ENCODE assay signal across 42 cellular contexts in genomic region chr1:159737238-159737637, GRCh38. TPM values are rescaled to one million over a fixed set of nuclear protein-coding genes. Genes with fewer than 3 reads are reported as not detected.
"Had no signal": no experiment of that assay in that cellular context is flagged by ENCODE, and none has a peak within 500 bp of the region (broad histone marks: within the 10 kb centered on the region; RNA-seq: fewer than 3 reads in every experiment).

No MANE protein-coding gene starts in this region.

- H3K4me1 ChIP-seq: ascending aorta, body of pancreas, breast epithelium had no signal

- H3K27me3 Mint-ChIP-seq: activated naive CD4-positive, alpha-beta T cell treated with anti-CD3 and anti-CD28 coated beads, Interleukin-2, amount 10 ng/mL, durations not matched to agents 7 days and 5 days had no signal

- H3K27me3 ChIP-seq: adrenal gland, ascending aorta, body of pancreas, brain microvascular endothelial cell, breast epithelium, cardiac muscle cell had no signal

- H3K27ac Mint-ChIP-seq: activated naive CD4-positive, alpha-beta T cell treated with anti-CD3 and anti-CD28 coated beads for 36 hours; activated naive CD4-positive, alpha-beta T cell treated with anti-CD3 and anti-CD28 coated beads, Interleukin-2, amount 10 ng/mL, durations not matched to agents 7 days and 5 days; activated naive CD4-positive, alpha-beta T cell treated with anti-CD3 and anti-CD28 coated beads, Interleukin-2, amount 50 U/mL, for 24 hours; activated naive CD4-positive, alpha-beta T cell treated with anti-CD3 and anti-CD28 coated beads, Interleukin-2, amount 50 U/mL, for 72 hours; activated naive CD8-positive, alpha-beta T cell; activated naive CD8-positive, alpha-beta T cell treated with anti-CD3 and anti-CD28 coated beads for 36 hours; activated naive CD8-positive, alpha-beta T cell treated with anti-CD3 and anti-CD28 coated beads, Interleukin-2, amount 10 ng/mL, durations not matched to agents 7 days and 5 days; activated naive CD8-positive, alpha-beta T cell treated with anti-CD3 and anti-CD28 coated beads, Interleukin-2, amount 50 U/mL, for 24 hours; activated T-cell treated with anti-CD3 and anti-CD28 coated beads, Interleukin-2, amount 50 U/mL, for 72 hours; activated T-helper 1 cell treated with anti-CD3 and anti-CD28 coated beads, Interleukin-12 subunit alpha, Interleukin-12 subunit beta, Interleukin-2, Interleukin-4 antibody, amounts not matched to agents 30 ng/mL and 10 ng/mL and 1 ng/mL, durations not matched to agents 14 hours and 24 hours and 36 hours; activated T-helper 17 cell treated with anti-CD3 and anti-CD28 coated beads, Interleukin-2, amount 50 U/mL, for 72 hours; activated T-helper 2 cell treated with anti-CD3 and anti-CD28 coated beads, Interferon-gamma antibody, Interleukin-2, Interleukin-4, amounts not matched to agents 10 μg/mL and 5 μg/mL and 100 μg/mL, durations not matched to agents 14 hours and 24 hours and 36 hours had no signal

- DNase-seq: activated effector memory CD4-positive, alpha-beta T cell treated with anti-CD3 and anti-CD28 coated beads, Interleukin-2, amount 50 U/mL, for 16 hours; activated effector memory CD4-positive, alpha-beta T cell treated with Interleukin-2 at 50 U/mL for 16 hours; activated gamma-delta T cell; activated gamma-delta T cell treated with Interleukin-2 at 50 U/mL for 16 hours; activated naive CD4-positive, alpha-beta T cell; activated naive CD4-positive, alpha-beta T cell treated with anti-CD3 and anti-CD28 coated beads for 36 hours; activated naive CD4-positive, alpha-beta T cell treated with anti-CD3 and anti-CD28 coated beads, Interleukin-2, amount 10 ng/mL, durations not matched to agents 7 days and 5 days; activated naive CD4-positive, alpha-beta T cell treated with anti-CD3 and anti-CD28 coated beads, Interleukin-2, amount 50 U/mL, for 16 hours; activated naive CD4-positive, alpha-beta T cell treated with Interleukin-2 at 50 U/mL for 16 hours; activated naive CD8-positive, alpha-beta T cell treated with anti-CD3 and anti-CD28 coated beads for 36 hours; activated naive CD8-positive, alpha-beta T cell treated with anti-CD3 and anti-CD28 coated beads, Interleukin-2, amount 10 ng/mL, durations not matched to agents 7 days and 5 days; activated naive CD8-positive, alpha-beta T cell treated with anti-CD3 and anti-CD28 coated beads, Interleukin-2, amount 50 U/mL, for 24 hours; activated T-cell treated with anti-CD3 and anti-CD28 coated beads, Interleukin-2, amount 50 U/mL, for 4 hours; activated T-cell treated with anti-CD3 and anti-CD28 coated beads, Interleukin-2, amount 50 U/mL, for 48 hours; activated T-cell treated with anti-CD3 and anti-CD28 coated beads, Interleukin-2, amount 50 U/mL, for 72 hours; adrenal gland; amniotic stem cell; amygdala; anterior cingulate cortex; aorta; body of pancreas; brain microvascular endothelial cell; caudate nucleus; central memory CD4-positive, alpha-beta T cell; cerebellar nuclear complex had no signal

- FAIRE-seq: astrocyte, bronchial epithelial cell, colon had no signal

- H3K4me1 Mint-ChIP-seq: activated naive CD4-positive, alpha-beta T cell treated with anti-CD3 and anti-CD28 coated beads, Interleukin-2, amount 10 ng/mL, durations not matched to agents 7 days and 5 days; activated naive CD4-positive, alpha-beta T cell treated with anti-CD3 and anti-CD28 coated beads, Interleukin-2, amount 50 U/mL, for 24 hours; activated naive CD8-positive, alpha-beta T cell treated with anti-CD3 and anti-CD28 coated beads for 36 hours; activated naive CD8-positive, alpha-beta T cell treated with anti-CD3 and anti-CD28 coated beads, Interleukin-2, amount 10 ng/mL, durations not matched to agents 7 days and 5 days; activated naive CD8-positive, alpha-beta T cell treated with anti-CD3 and anti-CD28 coated beads, Interleukin-2, amount 50 U/mL, for 24 hours; activated T-helper 17 cell treated with anti-CD3 and anti-CD28 coated beads, Interleukin-2, amount 50 U/mL, for 72 hours; brain; central memory CD8-positive, alpha-beta T cell had no signal

- H3K9me3 ChIP-seq: adrenal gland, ascending aorta, body of pancreas, breast epithelium had no signal

- H3K36me3 ChIP-seq: adrenal gland, ascending aorta, brain microvascular endothelial cell, breast epithelium, cardiac muscle cell had no signal

- H3K4me3 Mint-ChIP-seq: activated naive CD4-positive, alpha-beta T cell treated with anti-CD3 and anti-CD28 coated beads for 36 hours; activated naive CD4-positive, alpha-beta T cell treated with anti-CD3 and anti-CD28 coated beads, Interleukin-2, amount 10 ng/mL, durations not matched to agents 7 days and 5 days; activated naive CD4-positive, alpha-beta T cell treated with anti-CD3 and anti-CD28 coated beads, Interleukin-2, amount 50 U/mL, for 24 hours; activated naive CD8-positive, alpha-beta T cell; activated naive CD8-positive, alpha-beta T cell treated with anti-CD3 and anti-CD28 coated beads for 36 hours; activated naive CD8-positive, alpha-beta T cell treated with anti-CD3 and anti-CD28 coated beads, Interleukin-2, amount 10 ng/mL, durations not matched to agents 7 days and 5 days; activated naive CD8-positive, alpha-beta T cell treated with anti-CD3 and anti-CD28 coated beads, Interleukin-2, amount 50 U/mL, for 24 hours; activated T-cell treated with anti-CD3 and anti-CD28 coated beads, Interleukin-2, amount 50 U/mL, for 4 hours; activated T-cell treated with anti-CD3 and anti-CD28 coated beads, Interleukin-2, amount 50 U/mL, for 72 hours; activated T-helper 1 cell treated with anti-CD3 and anti-CD28 coated beads, Interleukin-12 subunit alpha, Interleukin-12 subunit beta, Interleukin-2, Interleukin-4 antibody, amounts not matched to agents 30 ng/mL and 10 ng/mL and 1 ng/mL, durations not matched to agents 14 hours and 24 hours and 36 hours; activated T-helper 17 cell treated with anti-CD3 and anti-CD28 coated beads, Interleukin-2, amount 50 U/mL, for 72 hours; central memory CD8-positive, alpha-beta T cell had no signal

- H3K27ac ChIP-seq: adrenal gland, ascending aorta, body of pancreas, brain microvascular endothelial cell, breast epithelium, cardiac muscle cell had no signal

- H3K9me3 Mint-ChIP-seq: activated naive CD4-positive, alpha-beta T cell treated with anti-CD3 and anti-CD28 coated beads for 36 hours; activated naive CD4-positive, alpha-beta T cell treated with anti-CD3 and anti-CD28 coated beads, Interleukin-2, amount 50 U/mL, for 24 hours; activated naive CD8-positive, alpha-beta T cell treated with anti-CD3 and anti-CD28 coated beads, Interleukin-2, amount 50 U/mL, for 24 hours; activated T-cell treated with anti-CD3 and anti-CD28 coated beads, Interleukin-2, amount 50 U/mL, for 4 hours; activated T-helper 1 cell treated with anti-CD3 and anti-CD28 coated beads, Interleukin-12 subunit alpha, Interleukin-12 subunit beta, Interleukin-2, Interleukin-4 antibody, amounts not matched to agents 30 ng/mL and 10 ng/mL and 1 ng/mL, durations not matched to agents 14 hours and 24 hours and 36 hours; activated T-helper 17 cell treated with anti-CD3 and anti-CD28 coated beads, Interleukin-2, amount 50 U/mL, for 72 hours; activated T-helper 2 cell treated with anti-CD3 and anti-CD28 coated beads, Interferon-gamma antibody, Interleukin-2, Interleukin-4, amounts not matched to agents 10 μg/mL and 5 μg/mL and 100 μg/mL, durations not matched to agents 14 hours and 24 hours and 36 hours; central memory CD8-positive, alpha-beta T cell had no signal

- ATAC-seq: activated naive CD4-positive, alpha-beta T cell treated with anti-CD3 and anti-CD28 coated beads, Interleukin-2, amount 50 U/mL, for 72 hours; activated naive CD8-positive, alpha-beta T cell treated with anti-CD3 and anti-CD28 coated beads, Interleukin-2, amount 50 U/mL, for 24 hours; activated T-cell treated with anti-CD3 and anti-CD28 coated beads, Interleukin-2, amount 50 U/mL, for 4 hours; activated T-cell treated with anti-CD3 and anti-CD28 coated beads, Interleukin-2, amount 50 U/mL, for 72 hours; activated T-helper 17 cell treated with anti-CD3 and anti-CD28 coated beads, Interleukin-2, amount 50 U/mL, for 72 hours; body of pancreas had no signal

- H3K36me3 Mint-ChIP-seq: activated naive CD4-positive, alpha-beta T cell treated with anti-CD3 and anti-CD28 coated beads, Interleukin-2, amount 10 ng/mL, durations not matched to agents 7 days and 5 days; activated naive CD4-positive, alpha-beta T cell treated with anti-CD3 and anti-CD28 coated beads, Interleukin-2, amount 50 U/mL, for 72 hours; activated naive CD8-positive, alpha-beta T cell treated with anti-CD3 and anti-CD28 coated beads for 36 hours; activated naive CD8-positive, alpha-beta T cell treated with anti-CD3 and anti-CD28 coated beads, Interleukin-2, amount 10 ng/mL, durations not matched to agents 7 days and 5 days; brain had no signal

- H3K4me3 ChIP-seq: adrenal gland, ascending aorta, body of pancreas, breast epithelium, cardiac muscle cell had no signal

RNA-seq across cellular contexts. Expression of gene CRP, which starts 22.8 kb away (rescaled TPM):
- total RNA-seq: activated naive CD4-positive, alpha-beta T cell treated with anti-CD3 and anti-CD28 coated beads for 36 hours; activated naive CD4-positive, alpha-beta T cell treated with anti-CD3 and anti-CD28 coated beads, Interleukin-2, amount 50 U/mL, for 72 hours; activated naive CD8-positive, alpha-beta T cell treated with anti-CD3 and anti-CD28 coated beads for 36 hours; activated naive CD8-positive, alpha-beta T cell treated with anti-CD3 and anti-CD28 coated beads, Interleukin-2, amount 10 ng/mL, durations not matched to agents 7 days and 5 days; activated T-cell treated with anti-CD3 and anti-CD28 coated beads, Interleukin-2, amount 50 U/mL, for 72 hours; activated T-helper 1 cell treated with anti-CD3 and anti-CD28 coated beads, Interleukin-12 subunit alpha, Interleukin-12 subunit beta, Interleukin-2, Interleukin-4 antibody, amounts not matched to agents 30 ng/mL and 10 ng/mL and 1 ng/mL, durations not matched to agents 14 hours and 24 hours and 36 hours; activated T-helper 17 cell treated with anti-CD3 and anti-CD28 coated beads, Interleukin-2, amount 50 U/mL, for 72 hours; activated T-helper 2 cell treated with anti-CD3 and anti-CD28 coated beads, Interferon-gamma antibody, Interleukin-2, Interleukin-4, amounts not matched to agents 10 μg/mL and 5 μg/mL and 100 μg/mL, durations not matched to agents 14 hours and 24 hours and 36 hours; astrocyte; bronchial epithelial cell; cardiac muscle cell; cardiac septum; cerebellum; chondrocyte had no signal
- polyA plus RNA-seq: cardiac muscle cell had no signal
